In genomic region chr15:61755461-61755860, GRCh38 we compare ENCODE assay signal across 1 cellular context.
TF ChIP-seq lines count a peak whose summit lies in the region.

No MANE protein-coding gene starts in this region.

TF ChIP-seq in SK-N-SH treated with all-trans-retinoic acid at 6 μM for 48 hours, 23 proteins besides CTCF, POLR2A, EP300 and RAD21 (continued from another document):
- TF ChIP-seq TSHZ2 (CRISPR knock-in tag; IDR thresholded peaks at IDR 0.05) (no peak), ARNTL (CRISPR knock-in tag; IDR thresholded peaks at IDR 0.05; ENCODE audit: borderline replicate concordance, low read depth) (no peak), ZNF565 (CRISPR knock-in tag; conservative IDR thresholded peaks at IDR 0.05; ENCODE audit: low read depth) (no peak), BACH2 (CRISPR knock-in tag; IDR thresholded peaks at IDR 0.05; ENCODE audit: borderline replicate concordance) (no peak)
- TF ChIP-seq, protein P1, sequence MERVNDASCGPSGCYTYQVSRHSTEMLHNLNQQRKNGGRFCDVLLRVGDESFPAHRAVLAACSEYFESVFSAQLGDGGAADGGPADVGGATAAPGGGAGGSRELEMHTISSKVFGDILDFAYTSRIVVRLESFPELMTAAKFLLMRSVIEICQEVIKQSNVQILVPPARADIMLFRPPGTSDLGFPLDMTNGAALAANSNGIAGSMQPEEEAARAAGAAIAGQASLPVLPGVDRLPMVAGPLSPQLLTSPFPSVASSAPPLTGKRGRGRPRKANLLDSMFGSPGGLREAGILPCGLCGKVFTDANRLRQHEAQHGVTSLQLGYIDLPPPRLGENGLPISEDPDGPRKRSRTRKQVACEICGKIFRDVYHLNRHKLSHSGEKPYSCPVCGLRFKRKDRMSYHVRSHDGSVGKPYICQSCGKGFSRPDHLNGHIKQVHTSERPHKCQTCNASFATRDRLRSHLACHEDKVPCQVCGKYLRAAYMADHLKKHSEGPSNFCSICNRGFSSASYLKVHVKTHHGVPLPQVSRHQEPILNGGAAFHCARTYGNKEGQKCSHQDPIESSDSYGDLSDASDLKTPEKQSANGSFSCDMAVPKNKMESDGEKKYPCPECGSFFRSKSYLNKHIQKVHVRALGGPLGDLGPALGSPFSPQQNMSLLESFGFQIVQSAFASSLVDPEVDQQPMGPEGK (CRISPR knock-in tag; IDR thresholded peaks at IDR 0.05; ENCODE audit: borderline replicate concordance) = no peak
